ENCODE assay signal across 25 cellular contexts in the genomic region with DNA sequence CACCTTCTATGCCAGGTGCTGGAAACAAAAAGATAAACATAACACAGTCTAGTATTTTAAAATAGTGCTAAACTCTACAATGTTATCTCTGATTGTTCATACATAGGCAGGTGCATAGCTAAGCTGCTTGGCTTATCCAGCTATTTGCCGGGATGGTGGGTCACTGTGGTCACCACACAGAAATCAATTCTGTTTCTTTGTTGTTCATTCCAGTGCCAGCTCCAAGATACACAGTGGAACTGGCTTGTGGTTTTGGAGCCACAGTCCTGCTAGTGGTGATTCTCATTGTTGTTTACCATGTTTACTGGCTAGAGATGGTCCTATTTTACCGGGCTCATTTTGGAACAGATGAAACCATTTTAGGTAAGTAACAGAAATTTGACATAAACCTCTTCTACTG.
DNase-seq lines count a peak whose midpoint lies in the region; ATAC-seq and TF ChIP-seq lines count a peak whose summit lies in the region.
"Had no signal": no experiment of that assay in that cellular context is flagged by ENCODE, and none has a peak within 500 bp of the region (broad histone marks: within the 10 kb centered on the region; RNA-seq: fewer than 3 reads in every experiment).

No MANE protein-coding gene starts in this region.

- H3K27ac Mint-ChIP-seq in CD8-positive, alpha-beta T cell, result no peak overlapping the region
- H3K27ac Mint-ChIP-seq: CD4-positive, CD25-positive, alpha-beta regulatory T cell had no signal

- no peak overlapping the region for H3K4me3 Mint-ChIP-seq in CD8-positive, alpha-beta T cell
- H3K4me3 Mint-ChIP-seq: CD4-positive, CD25-positive, alpha-beta regulatory T cell; GM23338 had no signal

- no peaks in the 10 kb centered on the region for H3K27me3 Mint-ChIP-seq in CD8-positive, alpha-beta T cell (ENCODE audit: low read depth)
- H3K27me3 Mint-ChIP-seq: CD4-positive, CD25-positive, alpha-beta regulatory T cell had no signal

- CTCF ChIA-PET in CD8-positive, alpha-beta T cell (lab: Charles Lee), result no interaction called here

- no peaks in the 10 kb centered on the region for H3K9me3 Mint-ChIP-seq in CD8-positive, alpha-beta T cell
- H3K9me3 Mint-ChIP-seq: CD4-positive, CD25-positive, alpha-beta regulatory T cell; GM23338 had no signal

- POLR2A ChIA-PET in CD8-positive, alpha-beta T cell (lab: Charles Lee), result no interaction called here

- no peaks in the 10 kb centered on the region for H3K4me1 ChIP-seq in CD8-positive, alpha-beta T cell (ENCODE audit: insufficient read depth, low read length)
- H3K4me1 ChIP-seq: BLaER1, SJCRH30 had no signal

- intact Hi-C loops in CD8-positive, alpha-beta T cell (cut with DNase I, micrococcal nuclease), result no loop called here
- intact Hi-C loops in left cardiac atrium (cut with DNase I), result no loop called here

- no peak for ATAC-seq in CD8-positive, alpha-beta T cell
- no peak for ATAC-seq in left cardiac atrium
- ATAC-seq: GM12878, GM23338, K562, Right ventricle myocardium inferior had no signal

- no peaks in the 10 kb centered on the region for H3K4me1 Mint-ChIP-seq in CD8-positive, alpha-beta T cell (ENCODE audit: low read depth)

- peak; percentile 18 for DNase-seq in COLO668 (lab: John Stamatoyannopoulos, UW; ENCODE audit: unreplicated experiment)
- DNase-seq in LHCN-M2 (ENCODE audit: low read depth), result peak; percentile 5
- peak; percentile 74 for DNase-seq in astrocyte of the hippocampus (ENCODE audit: low read depth, low spot score)
- peak; percentile 68 for DNase-seq in myocyte (ENCODE audit: low read depth)
- no peak for DNase-seq in CD8-positive, alpha-beta T cell
- no peak for DNase-seq in dedifferentiated amniotic fluid mesenchymal stem cell (ENCODE audit: extremely low spot score)
- no peak for DNase-seq in cortex of kidney (lab: John Stamatoyannopoulos, UW)
- no peak for DNase-seq in left cardiac atrium
- DNase-seq: CD4-positive, CD25-positive, alpha-beta regulatory T cell; COR-L47; GDM1; HCEC 1CT; MG63; NCI-H1105 treated with DMSO at 0.1 percent for 48 hours; NCI-H1694; NCI-H2029 treated with DMSO at 0.1 percent for 48 hours; NCI-H226; NCI-H510A treated with DMSO at 0.1 percent for 48 hours; PC-9; SJCRH30 had no signal

- peaks cover 47% of the 10 kb centered on the region for H3K36me3 Mint-ChIP-seq in CD8-positive, alpha-beta T cell

- H3K4me3 ChIP-seq in CD8-positive, alpha-beta T cell (ENCODE audit: low read depth, low read length), result no peak overlapping the region
- H3K4me3 ChIP-seq: BLaER1, GM12878, GM23338, K562, MG63, PC-9, SJCRH30 had no signal

- no peak overlapping the region for H3K27ac ChIP-seq in CD8-positive, alpha-beta T cell (ENCODE audit: low read depth, low read length)
- H3K27ac ChIP-seq: BLaER1, PC-9, SJCRH30 had no signal

- TF ChIP-seq CTCF in CD8-positive, alpha-beta T cell (IDR thresholded peaks at IDR 0.05), result no peak

- no peaks in the 10 kb centered on the region for H3K36me3 ChIP-seq in CD8-positive, alpha-beta T cell (ENCODE audit: insufficient read depth, low read length)
- H3K36me3 ChIP-seq: BLaER1, MG63, SJCRH30 had no signal

- H3K27me3 ChIP-seq in CD8-positive, alpha-beta T cell (ENCODE audit: insufficient read depth, low read length), result no peaks in the 10 kb centered on the region
- H3K27me3 ChIP-seq: BLaER1, MG63, SJCRH30 had no signal

- H3K9me3 ChIP-seq in CD8-positive, alpha-beta T cell (ENCODE audit: low read length), result no peaks in the 10 kb centered on the region
- H3K9me3 ChIP-seq: BLaER1, MG63, SJCRH30 had no signal

Comparison
In these comparisons a context has a peak if more than half of its experiments do, and no peak if none do; other contexts are left out.
1. DNase-seq: peak in COLO668 (single experiment), LHCN-M2 (single experiment), astrocyte of the hippocampus (single experiment) and myocyte (single experiment); none in CD8-positive, alpha-beta T cell (0 of 7), dedifferentiated amniotic fluid mesenchymal stem cell (single experiment), cortex of kidney (single experiment) and left cardiac atrium (single experiment).